Comparison of ENCODE assay signal across 35 cellular contexts in the genomic region with DNA sequence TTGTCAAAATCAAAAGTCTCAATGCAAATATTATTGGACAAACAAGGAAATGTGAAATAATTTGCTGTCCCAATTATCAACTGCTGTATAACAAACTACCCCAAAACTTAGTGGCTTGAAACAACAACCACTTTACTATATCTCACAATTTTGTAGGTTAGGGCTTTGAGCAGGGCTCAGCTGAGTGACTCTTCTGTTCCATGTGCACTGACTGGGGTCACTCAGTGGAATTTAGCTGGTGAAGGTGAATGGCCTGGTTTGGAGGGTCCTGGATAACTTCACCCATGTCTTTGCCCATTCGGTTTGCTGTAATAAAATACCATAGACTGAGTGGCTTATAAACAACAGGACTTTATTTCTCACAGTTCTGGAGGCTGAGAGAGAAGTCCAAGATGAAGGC.
"Had no signal": no experiment of that assay in that cellular context is flagged by ENCODE, and none has a peak within 500 bp of the region (broad histone marks: within the 10 kb centered on the region; RNA-seq: fewer than 3 reads in every experiment).

No MANE protein-coding gene starts in this region.

- DNase-seq: Karpas-422, Kasumi-1, MG63, MM.1S, NCI-H1048, NCI-H1092, NCI-H1092 treated with DMSO at 0.1 percent for 48 hours, NCI-H1105, NCI-H1105 treated with DMSO at 0.1 percent for 48 hours, NCI-H1417, NCI-H1417 treated with DMSO at 0.1 percent for 48 hours, NCI-H1436, NCI-H1436 treated with DMSO at 0.1 percent for 48 hours, NCI-H146, NCI-H1694, NCI-H1694 treated with DMSO at 0.1 percent for 48 hours, NCI-H187, NCI-H187 treated with DMSO at 0.1 percent for 48 hours, NCI-H1930, NCI-H2029, NCI-H2029 treated with DMSO at 0.1 percent for 48 hours, NCI-H2081, NCI-H2081 treated with DMSO at 0.1 percent for 48 hours, NCI-H2107, NCI-H2171, NCI-H2171 treated with DMSO at 0.1 percent for 48 hours, NCI-H2227 treated with DMSO at 0.1 percent for 48 hours, NCI-H226, NCI-H345, NCI-H446, NCI-H446 treated with DMSO at 0.1 percent for 48 hours, NCI-H510A, NCI-H510A treated with DMSO at 0.1 percent for 48 hours, NCI-H524 had no signal

- H3K4me3 ChIP-seq: MG63 had no signal

- H3K9ac ChIP-seq: KMS-11 had no signal

- H3K36me3 ChIP-seq: MG63 had no signal

- H3K4me2 ChIP-seq: KMS-11 had no signal

- H3K9me3 ChIP-seq: MG63 had no signal

- H3K27me3 ChIP-seq: MG63 had no signal

- H3K27ac ChIP-seq: KMS-11 had no signal
